In genomic region chr22:36291831-36292740, GRCh38 we compare ENCODE assay signal across 1 cellular context.
A peak's percentile ranks its signal among the peaks of the same experiment; 100 is the strongest.
TF ChIP-seq lines count a peak whose summit lies in the region.

No MANE protein-coding gene starts in this region.

TF ChIP-seq in HEK293, 187 proteins besides CTCF, POLR2A, EP300 and RAD21 (continued from another document):
- TF ChIP-seq PRDM4 (tag by site-specific recombination; IDR thresholded peaks at IDR 0.05) (peak; percentile 92), ZNF324 (tag by site-specific recombination; IDR thresholded peaks at IDR 0.05) (no peak)
